Comparison of ENCODE assay signal across 8 cellular contexts in the genomic region with DNA sequence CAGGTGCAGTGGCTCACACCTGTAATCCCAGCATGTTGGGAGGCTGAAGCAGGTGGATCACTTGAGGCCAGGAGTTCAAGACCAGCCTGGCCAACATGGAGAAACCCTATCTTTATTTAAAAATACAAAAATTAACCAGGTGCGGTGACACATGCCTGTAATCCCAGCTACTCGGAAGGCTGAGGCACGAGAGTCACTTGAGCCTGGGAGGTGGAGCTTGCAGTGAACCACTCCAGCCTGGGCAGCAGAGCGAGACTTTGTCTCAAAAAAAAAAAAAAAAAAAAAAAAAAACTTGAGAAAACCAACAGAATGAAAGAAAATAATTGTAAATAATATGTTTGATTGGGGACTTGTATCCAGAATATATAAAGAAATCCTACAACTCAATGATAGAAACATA. TPM values are rescaled to one million over a fixed set of nuclear protein-coding genes. Genes with fewer than 3 reads are reported as not detected.
"Had no signal": no experiment of that assay in that cellular context is flagged by ENCODE, and none has a peak within 500 bp of the region (broad histone marks: within the 10 kb centered on the region; RNA-seq: fewer than 3 reads in every experiment).

No MANE protein-coding gene starts in this region.

RNA-seq across cellular contexts. Expression of a gene that starts 57.6 kb away (rescaled TPM):
- total RNA-seq: activated CD4-positive, alpha-beta memory T cell treated with anti-CD3 and anti-CD28 coated beads, Interleukin-2, amount 10 ng/mL, durations not matched to agents 7 days and 5 days; activated CD4-positive, alpha-beta T cell treated with anti-CD3 and anti-CD28 coated beads for 36 hours; activated CD4-positive, alpha-beta T cell treated with anti-CD3 and anti-CD28 coated beads, Interleukin-2, amount 10 ng/mL, durations not matched to agents 7 days and 5 days; activated CD8-positive, alpha-beta T cell treated with anti-CD3 and anti-CD28 coated beads, Interleukin-2, amount 10 ng/mL, durations not matched to agents 7 days and 5 days; activated naive CD8-positive, alpha-beta T cell treated with anti-CD3 and anti-CD28 coated beads, Interleukin-2, amount 10 ng/mL, durations not matched to agents 7 days and 5 days; ascending aorta; T-helper 2 cell treated with Interferon-gamma antibody and Interleukin-4, amounts not matched to agents 100 ng/mL and 5 ng/mL, for 36 hours; WTC11 had no signal
